In the genomic region with DNA sequence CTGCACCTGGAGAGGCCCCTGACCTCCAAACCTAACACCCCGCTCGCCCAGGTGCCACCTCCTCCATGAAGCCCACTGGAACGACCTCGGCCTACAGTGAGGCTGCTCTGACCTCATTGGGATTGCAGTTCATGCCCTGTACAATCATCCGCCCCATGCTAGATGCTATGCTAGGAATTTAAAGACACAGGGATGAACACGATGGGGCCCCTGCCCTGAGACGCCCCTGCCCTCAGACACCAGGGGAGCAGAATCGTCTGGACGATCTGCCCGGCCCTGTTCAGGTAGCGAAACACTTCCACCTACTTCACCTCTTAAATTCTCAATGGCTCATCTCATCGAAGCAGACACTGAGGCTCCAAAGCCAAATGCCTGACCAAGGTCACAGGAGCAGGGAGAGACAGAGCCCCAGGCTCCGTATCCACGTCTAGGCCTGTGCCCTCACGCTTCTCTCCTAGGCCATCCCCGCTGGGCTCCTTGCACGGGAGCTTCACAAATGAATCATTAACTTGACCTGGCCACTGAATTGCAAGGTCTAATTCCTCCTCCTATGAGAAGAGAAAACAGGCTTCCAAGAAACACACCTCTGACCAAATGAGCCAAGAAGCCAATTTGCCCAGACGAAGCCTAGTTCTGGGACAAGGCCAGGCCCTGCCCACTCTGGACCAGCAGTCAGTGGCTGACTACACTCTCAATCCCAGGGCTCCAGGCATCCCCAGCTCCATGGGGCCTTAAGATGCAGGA, we compare ENCODE assay signal across 2 cellular contexts.
TF ChIP-seq lines count a peak whose summit lies in the region.

No MANE protein-coding gene starts in this region.

TF ChIP-seq in HCT116, 20 proteins besides CTCF, POLR2A, EP300 and RAD21 (continued from another document):
- TF ChIP-seq, protein P1, sequence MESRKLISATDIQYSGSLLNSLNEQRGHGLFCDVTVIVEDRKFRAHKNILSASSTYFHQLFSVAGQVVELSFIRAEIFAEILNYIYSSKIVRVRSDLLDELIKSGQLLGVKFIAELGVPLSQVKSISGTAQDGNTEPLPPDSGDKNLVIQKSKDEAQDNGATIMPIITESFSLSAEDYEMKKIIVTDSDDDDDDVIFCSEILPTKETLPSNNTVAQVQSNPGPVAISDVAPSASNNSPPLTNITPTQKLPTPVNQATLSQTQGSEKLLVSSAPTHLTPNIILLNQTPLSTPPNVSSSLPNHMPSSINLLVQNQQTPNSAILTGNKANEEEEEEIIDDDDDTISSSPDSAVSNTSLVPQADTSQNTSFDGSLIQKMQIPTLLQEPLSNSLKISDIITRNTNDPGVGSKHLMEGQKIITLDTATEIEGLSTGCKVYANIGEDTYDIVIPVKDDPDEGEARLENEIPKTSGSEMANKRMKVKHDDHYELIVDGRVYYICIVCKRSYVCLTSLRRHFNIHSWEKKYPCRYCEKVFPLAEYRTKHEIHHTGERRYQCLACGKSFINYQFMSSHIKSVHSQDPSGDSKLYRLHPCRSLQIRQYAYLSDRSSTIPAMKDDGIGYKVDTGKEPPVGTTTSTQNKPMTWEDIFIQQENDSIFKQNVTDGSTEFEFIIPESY (IDR thresholded peaks at IDR 0.05; ENCODE audit: extremely low read depth, insufficient replicate concordance, low read length): no peak
- TF ChIP-seq SRF (IDR thresholded peaks at IDR 0.05; ENCODE audit: low read depth) (no peak), POLR2AphosphoS5 (IDR thresholded peaks at IDR 0.05; ENCODE audit: low read depth, low read length) (no peak), EGR1 (IDR thresholded peaks at IDR 0.05; ENCODE audit: low read depth) (no peak), ELF1 (IDR thresholded peaks at IDR 0.05; ENCODE audit: borderline replicate concordance, low read depth) (no peak), EZH2phosphoT487 (IDR thresholded peaks at IDR 0.05; ENCODE audit: borderline replicate concordance) (no peak), ZFX (IDR thresholded peaks at IDR 0.05) (peak; percentile 25; the same call in 1 of the 2 replicates), FOSL1 (IDR thresholded peaks at IDR 0.05; ENCODE audit: low read depth) (no peak), SP1 (IDR thresholded peaks at IDR 0.05; ENCODE audit: low read depth) (0 out of 2 replicates have a peak, but pooled peaks have one; percentile 6)

TF ChIP-seq in HepG2, 621 proteins besides CTCF, POLR2A, EP300 and RAD21 (continues in another document):
- no peak for TF ChIP-seq ZHX1 (CRISPR knock-in tag; IDR thresholded peaks at IDR 0.05; ENCODE audit: low read depth)
- TF ChIP-seq ZNF782 (CRISPR knock-in tag; IDR thresholded peaks at IDR 0.05; ENCODE audit: borderline replicate concordance): no peak; the same call in 1 of the 2 replicates
- no peak for TF ChIP-seq NCOA5 (CRISPR knock-in tag; IDR thresholded peaks at IDR 0.05)
- TF ChIP-seq ZNF280B (CRISPR knock-in tag; IDR thresholded peaks at IDR 0.05; ENCODE audit: borderline replicate concordance): no peak
- no peak for TF ChIP-seq ARID2 (CRISPR knock-in tag; IDR thresholded peaks at IDR 0.05; ENCODE audit: borderline replicate concordance)
- peak; percentile 91 for TF ChIP-seq ZFP91 (CRISPR knock-in tag; IDR thresholded peaks at IDR 0.05; ENCODE audit: borderline replicate concordance)
- peak; percentile 53; the same call in 1 of the 2 replicates for TF ChIP-seq KAT8 (CRISPR knock-in tag; IDR thresholded peaks at IDR 0.05)
- no peak for TF ChIP-seq ZNF83 (CRISPR knock-in tag; IDR thresholded peaks at IDR 0.05; ENCODE audit: borderline replicate concordance)
- TF ChIP-seq ZNF766 (CRISPR knock-in tag; IDR thresholded peaks at IDR 0.05; ENCODE audit: borderline replicate concordance): peak; percentile 51; the same call in 1 of the 2 replicates
- TF ChIP-seq NFE2 (CRISPR knock-in tag; IDR thresholded peaks at IDR 0.05): no peak
- no peak for TF ChIP-seq ZNF337 (CRISPR knock-in tag; IDR thresholded peaks at IDR 0.05; ENCODE audit: borderline replicate concordance, low read depth)
- TF ChIP-seq MEF2D (CRISPR knock-in tag; IDR thresholded peaks at IDR 0.05): no peak
- TF ChIP-seq NCOA2 (CRISPR knock-in tag; IDR thresholded peaks at IDR 0.05): no peak; the same call in 1 of the 2 replicates
- no peak for TF ChIP-seq REL (CRISPR knock-in tag; conservative IDR thresholded peaks at IDR 0.05)
- TF ChIP-seq ZNF292 (CRISPR knock-in tag; IDR thresholded peaks at IDR 0.05; ENCODE audit: borderline replicate concordance, low read depth): peak; percentile 51; the same call in 1 of the 2 replicates
- TF ChIP-seq HOXA9 (CRISPR knock-in tag; IDR thresholded peaks at IDR 0.05; ENCODE audit: borderline replicate concordance): no peak
- no peak for TF ChIP-seq SMAD9 (CRISPR knock-in tag; IDR thresholded peaks at IDR 0.05)
- TF ChIP-seq KDM1A (CRISPR knock-in tag; IDR thresholded peaks at IDR 0.05): 0 out of 2 replicates have a peak, but pooled peaks have one; percentile 31
- TF ChIP-seq WIZ (CRISPR knock-in tag; IDR thresholded peaks at IDR 0.05): no peak
- TF ChIP-seq, protein P2, sequence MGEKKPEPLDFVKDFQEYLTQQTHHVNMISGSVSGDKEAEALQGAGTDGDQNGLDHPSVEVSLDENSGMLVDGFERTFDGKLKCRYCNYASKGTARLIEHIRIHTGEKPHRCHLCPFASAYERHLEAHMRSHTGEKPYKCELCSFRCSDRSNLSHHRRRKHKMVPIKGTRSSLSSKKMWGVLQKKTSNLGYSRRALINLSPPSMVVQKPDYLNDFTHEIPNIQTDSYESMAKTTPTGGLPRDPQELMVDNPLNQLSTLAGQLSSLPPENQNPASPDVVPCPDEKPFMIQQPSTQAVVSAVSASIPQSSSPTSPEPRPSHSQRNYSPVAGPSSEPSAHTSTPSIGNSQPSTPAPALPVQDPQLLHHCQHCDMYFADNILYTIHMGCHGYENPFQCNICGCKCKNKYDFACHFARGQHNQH (CRISPR knock-in tag; IDR thresholded peaks at IDR 0.05): 0 out of 2 replicates have a peak, but pooled peaks have one; percentile 29
- TF ChIP-seq ZNF207 (IDR thresholded peaks at IDR 0.05; ENCODE audit: borderline replicate concordance): no peak
- TF ChIP-seq RAD51 (IDR thresholded peaks at IDR 0.05; ENCODE audit: borderline replicate concordance): no peak
- no peak for TF ChIP-seq BCL3 (CRISPR knock-in tag; IDR thresholded peaks at IDR 0.05)
- TF ChIP-seq ZNF552 (CRISPR knock-in tag; IDR thresholded peaks at IDR 0.05; ENCODE audit: borderline replicate concordance): no peak
- no peak for TF ChIP-seq EZH2 (conservative IDR thresholded peaks at IDR 0.05; ENCODE audit: low read depth, low read length)
- no peak for TF ChIP-seq MLLT10 (CRISPR knock-in tag; IDR thresholded peaks at IDR 0.05)
- TF ChIP-seq ATF3 (CRISPR knock-in tag; IDR thresholded peaks at IDR 0.05): no peak
- TF ChIP-seq ZNF556 (CRISPR knock-in tag; IDR thresholded peaks at IDR 0.05; ENCODE audit: borderline replicate concordance): peak; percentile 25; the same call in 1 of the 2 replicates
- TF ChIP-seq RARA (CRISPR knock-in tag; IDR thresholded peaks at IDR 0.05): peak; percentile 48
- TF ChIP-seq FOXA3 (CRISPR knock-in tag; IDR thresholded peaks at IDR 0.05): no peak
- TF ChIP-seq DNMT1 (CRISPR knock-in tag; IDR thresholded peaks at IDR 0.05): 0 out of 2 replicates have a peak, but pooled peaks have one; percentile 44
- peak; percentile 55; the same call in 1 of the 2 replicates for TF ChIP-seq PITX1 (CRISPR knock-in tag; IDR thresholded peaks at IDR 0.05)
- TF ChIP-seq, protein P3, sequence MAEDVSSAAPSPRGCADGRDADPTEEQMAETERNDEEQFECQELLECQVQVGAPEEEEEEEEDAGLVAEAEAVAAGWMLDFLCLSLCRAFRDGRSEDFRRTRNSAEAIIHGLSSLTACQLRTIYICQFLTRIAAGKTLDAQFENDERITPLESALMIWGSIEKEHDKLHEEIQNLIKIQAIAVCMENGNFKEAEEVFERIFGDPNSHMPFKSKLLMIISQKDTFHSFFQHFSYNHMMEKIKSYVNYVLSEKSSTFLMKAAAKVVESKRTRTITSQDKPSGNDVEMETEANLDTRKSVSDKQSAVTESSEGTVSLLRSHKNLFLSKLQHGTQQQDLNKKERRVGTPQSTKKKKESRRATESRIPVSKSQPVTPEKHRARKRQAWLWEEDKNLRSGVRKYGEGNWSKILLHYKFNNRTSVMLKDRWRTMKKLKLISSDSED (CRISPR knock-in tag; IDR thresholded peaks at IDR 0.05): no peak
- no peak for TF ChIP-seq BRCA1 (CRISPR knock-in tag; IDR thresholded peaks at IDR 0.05)
- no peak for TF ChIP-seq HMGXB3 (CRISPR knock-in tag; IDR thresholded peaks at IDR 0.05; ENCODE audit: borderline replicate concordance)
- TF ChIP-seq ZNF777 (CRISPR knock-in tag; IDR thresholded peaks at IDR 0.05): peak; percentile 57; the same call in 1 of the 2 replicates
